In the genomic region with DNA sequence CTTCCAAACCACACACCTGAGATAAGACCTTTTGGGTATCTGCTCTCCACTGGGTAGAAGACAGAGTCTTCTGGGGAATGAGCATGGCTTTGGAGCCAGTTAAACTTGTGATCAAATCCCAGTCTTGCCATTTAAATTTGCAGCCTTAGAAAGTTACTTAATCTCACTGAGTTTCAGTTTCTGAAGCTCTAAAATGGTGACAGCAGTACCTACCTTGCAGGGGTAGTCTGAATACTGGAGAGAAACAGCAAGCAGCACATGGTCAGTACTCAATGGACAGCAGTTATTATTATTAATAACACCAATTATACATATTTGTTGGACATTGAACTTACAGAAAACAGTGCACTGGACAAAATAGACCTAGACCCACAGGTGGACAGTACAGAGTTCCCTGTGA, we compare ENCODE assay signal across 5 cellular contexts.
"Had no signal": no experiment of that assay in that cellular context is flagged by ENCODE, and none has a peak within 500 bp of the region (broad histone marks: within the 10 kb centered on the region; RNA-seq: fewer than 3 reads in every experiment).

No MANE protein-coding gene starts in this region.

- H3K4me3 Mint-ChIP-seq: IgD-negative memory B cell had no signal

- H3K4me3 ChIP-seq: K562 had no signal

- H3K27ac Mint-ChIP-seq: IgD-negative memory B cell had no signal

- ATAC-seq: HepG2, K562 had no signal

- H3K9me3 Mint-ChIP-seq: IgD-negative memory B cell had no signal

- DNase-seq: IMR-90 had no signal

- H3K36me3 Mint-ChIP-seq: IgD-negative memory B cell had no signal

- H3K27ac ChIP-seq: HL-60 had no signal

- H3K27me3 Mint-ChIP-seq: IgD-negative memory B cell had no signal
